15 cellular contexts compared by ENCODE assay signal in the genomic region with DNA sequence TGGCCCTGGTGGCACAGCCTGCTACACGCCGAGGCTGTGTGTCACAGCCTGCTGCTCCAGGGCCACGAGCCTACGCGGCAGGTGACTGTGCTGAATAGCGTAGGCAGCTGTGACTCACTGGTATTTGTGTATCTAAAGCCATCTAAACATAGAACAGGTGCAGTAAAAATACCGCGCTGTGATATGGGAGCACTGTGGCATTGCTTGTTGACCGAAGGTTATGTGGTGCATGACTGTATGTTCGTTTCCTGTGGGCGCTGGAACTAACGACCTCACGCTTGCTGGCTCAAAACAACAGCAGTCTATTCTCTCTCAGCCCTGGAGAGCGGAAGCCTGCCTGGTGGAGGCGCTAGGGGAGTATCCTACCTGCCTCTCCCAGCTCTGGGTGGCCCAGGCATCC. TPM values are rescaled to one million over a fixed set of nuclear protein-coding genes. Genes with fewer than 3 reads are reported as not detected.
DNase-seq lines count a peak whose midpoint lies in the region; ATAC-seq, FAIRE-seq and TF ChIP-seq lines count a peak whose summit lies in the region.
"Not testable (repeated sequence)": the region's sequence is repeated elsewhere in the genome, so short reads cannot be mapped to it uniquely, and the experiment has no call there.
"Had no signal": no experiment of that assay in that cellular context is flagged by ENCODE, and none has a peak within 500 bp of the region (broad histone marks: within the 10 kb centered on the region; RNA-seq: fewer than 3 reads in every experiment).

No MANE protein-coding gene starts in this region.

- H3K27me3 Mint-ChIP-seq in activated naive CD8-positive, alpha-beta T cell treated with anti-CD3 and anti-CD28 coated beads, Interleukin-2, amount 10 ng/mL, durations not matched to agents 7 days and 5 days; naive thymus-derived CD8-positive, alpha-beta T cell: not testable (repeated sequence)

- TF ChIP-seq POLR2A in GM12892 (IDR thresholded peaks at IDR 0.05; ENCODE audit: low read depth, low read length): not testable (repeated sequence)

- not testable (repeated sequence) for DNase-seq in GM12892 (ENCODE audit: insufficient read length); activated naive CD8-positive, alpha-beta T cell treated with anti-CD3 and anti-CD28 coated beads, Interleukin-2, amount 10 ng/mL, durations not matched to agents 7 days and 5 days; naive thymus-derived CD8-positive, alpha-beta T cell

- H3K4me3 Mint-ChIP-seq in activated naive CD8-positive, alpha-beta T cell treated with anti-CD3 and anti-CD28 coated beads, Interleukin-2, amount 10 ng/mL, durations not matched to agents 7 days and 5 days; naive thymus-derived CD8-positive, alpha-beta T cell: not testable (repeated sequence)

- H3K4me1 Mint-ChIP-seq in activated naive CD8-positive, alpha-beta T cell treated with anti-CD3 and anti-CD28 coated beads, Interleukin-2, amount 10 ng/mL, durations not matched to agents 7 days and 5 days; naive thymus-derived CD8-positive, alpha-beta T cell: not testable (repeated sequence)

- POLR2A ChIA-PET in activated naive CD8-positive, alpha-beta T cell treated with anti-CD3 and anti-CD28 coated beads, Interleukin-2, amount 10 ng/mL, durations not matched to agents 7 days and 5 days (lab: Charles Lee); naive thymus-derived CD8-positive, alpha-beta T cell (lab: Charles Lee): not testable (repeated sequence)

- not testable (repeated sequence) for H3K36me3 Mint-ChIP-seq in activated naive CD8-positive, alpha-beta T cell treated with anti-CD3 and anti-CD28 coated beads, Interleukin-2, amount 10 ng/mL, durations not matched to agents 7 days and 5 days; naive thymus-derived CD8-positive, alpha-beta T cell

- H3K27ac Mint-ChIP-seq in activated naive CD8-positive, alpha-beta T cell treated with anti-CD3 and anti-CD28 coated beads, Interleukin-2, amount 10 ng/mL, durations not matched to agents 7 days and 5 days; naive thymus-derived CD8-positive, alpha-beta T cell: not testable (repeated sequence)

- H3K9me3 Mint-ChIP-seq in activated naive CD8-positive, alpha-beta T cell treated with anti-CD3 and anti-CD28 coated beads, Interleukin-2, amount 10 ng/mL, durations not matched to agents 7 days and 5 days; naive thymus-derived CD8-positive, alpha-beta T cell: not testable (repeated sequence)

- peak; percentile 43 for ATAC-seq in GM19025 (IDR thresholded peaks at IDR 0.05; ENCODE audit: low read depth, unreplicated experiment)
- peak; percentile 54 for ATAC-seq in GM21447 (IDR thresholded peaks at IDR 0.05; ENCODE audit: unreplicated experiment)
- peak; percentile 36 for ATAC-seq in HG02763 (IDR thresholded peaks at IDR 0.05; ENCODE audit: unreplicated experiment)
- ATAC-seq in HG03108 (IDR thresholded peaks at IDR 0.05; ENCODE audit: unreplicated experiment): peak; percentile 45
- ATAC-seq in HG03571 (IDR thresholded peaks at IDR 0.05; ENCODE audit: unreplicated experiment): peak; percentile 57
- ATAC-seq in activated naive CD8-positive, alpha-beta T cell treated with anti-CD3 and anti-CD28 coated beads, Interleukin-2, amount 10 ng/mL, durations not matched to agents 7 days and 5 days (ENCODE audit: low read depth): peak; percentile 76
- peak; percentile 73 to 81 for ATAC-seq in naive thymus-derived CD8-positive, alpha-beta T cell

- peak; percentile 100 for FAIRE-seq in GM12892 (lab: Jason Lieb, UNC)

RNA-seq across cellular contexts. Expression of a gene that starts 3.2 kb away (rescaled TPM):
- 7.7 TPM for polyA plus RNA-seq in GM12892 (2012; ENCODE audit: missing spikeins)
- 1 to 10 TPM; 1.5 to 1.8 TPM for total RNA-seq in activated naive CD8-positive, alpha-beta T cell treated with anti-CD3 and anti-CD28 coated beads, Interleukin-2, amount 10 ng/mL, durations not matched to agents 7 days and 5 days
- 1 to 10 TPM; 5.4 to 5.8 TPM for total RNA-seq in naive thymus-derived CD8-positive, alpha-beta T cell
- polyA plus RNA-seq in naive thymus-derived CD8-positive, alpha-beta T cell: 1 to 10 TPM in 1 of 3 donors, under 1 TPM in 2; 0.19 to 1.7 (median 0.49) TPM
- total RNA-seq: osteoblast had no signal

RNA-seq across cellular contexts. Expression of a gene that starts 17.7 kb away (rescaled TPM):
- not detected for polyA plus RNA-seq in GM12892 (2012; ENCODE audit: missing spikeins)
- total RNA-seq in activated naive CD8-positive, alpha-beta T cell treated with anti-CD3 and anti-CD28 coated beads, Interleukin-2, amount 10 ng/mL, durations not matched to agents 7 days and 5 days: not detected
- total RNA-seq in naive thymus-derived CD8-positive, alpha-beta T cell: not detected
- not detected for polyA plus RNA-seq in naive thymus-derived CD8-positive, alpha-beta T cell
- total RNA-seq: activated CD4-positive, alpha-beta T cell treated with anti-CD3 and anti-CD28 coated beads, Interleukin-2, amount 10 ng/mL, durations not matched to agents 7 days and 5 days; epithelial cell of proximal tubule; left lung; mucosa of gallbladder; osteoblast; sigmoid colon; suprapubic skin had no signal
- polyA plus RNA-seq: sigmoid colon had no signal

RNA-seq across cellular contexts. Expression of a gene that starts 41.7 kb away (rescaled TPM):
- polyA plus RNA-seq in GM12892 (2012; ENCODE audit: missing spikeins): 0.11 TPM
- not detected for total RNA-seq in activated naive CD8-positive, alpha-beta T cell treated with anti-CD3 and anti-CD28 coated beads, Interleukin-2, amount 10 ng/mL, durations not matched to agents 7 days and 5 days
- not detected for total RNA-seq in naive thymus-derived CD8-positive, alpha-beta T cell
- under 1 TPM; 0.13 to 0.42 (median 0.16) TPM for polyA plus RNA-seq in naive thymus-derived CD8-positive, alpha-beta T cell
- total RNA-seq: epithelial cell of proximal tubule, osteoblast, sigmoid colon, suprapubic skin had no signal

RNA-seq across cellular contexts. Expression of a gene that starts 55.9 kb away (rescaled TPM):
- polyA plus RNA-seq in GM12892 (2012; ENCODE audit: missing spikeins): 83.1 TPM
- total RNA-seq in activated naive CD8-positive, alpha-beta T cell treated with anti-CD3 and anti-CD28 coated beads, Interleukin-2, amount 10 ng/mL, durations not matched to agents 7 days and 5 days: 100 to 1,000 TPM; 183 to 193 TPM
- 100 to 1,000 TPM; 115 to 125 TPM for total RNA-seq in naive thymus-derived CD8-positive, alpha-beta T cell
- 10 to 100 TPM; 63.2 to 79.5 (median 63.9) TPM for polyA plus RNA-seq in naive thymus-derived CD8-positive, alpha-beta T cell
